1 cellular context compared by ENCODE assay signal in the genomic region with DNA sequence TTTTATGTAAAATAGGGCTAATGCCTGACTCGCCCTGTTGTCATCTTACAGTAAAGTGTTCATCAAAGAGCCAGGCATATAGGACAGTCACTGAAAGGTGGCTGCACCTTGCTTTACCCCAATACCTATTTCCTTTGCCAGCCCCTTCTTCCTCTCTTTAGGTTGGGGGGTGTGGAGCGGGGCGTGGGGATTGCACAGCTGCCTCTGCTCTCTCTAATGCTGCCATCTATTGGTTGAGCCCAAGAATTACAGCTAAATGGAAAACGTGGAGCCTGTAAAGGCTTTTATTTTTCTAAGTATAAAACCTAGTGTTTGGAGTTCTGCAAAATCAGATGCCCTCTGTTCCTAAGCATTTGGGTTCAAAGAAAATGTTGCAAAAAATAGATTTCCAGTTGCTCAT.
TF ChIP-seq lines count a peak whose summit lies in the region.

No MANE protein-coding gene starts in this region.

TF ChIP-seq in HepG2, 621 proteins besides CTCF, POLR2A, EP300 and RAD21 (continued from another document):
- TF ChIP-seq PAF1 (CRISPR knock-in tag; IDR thresholded peaks at IDR 0.05) (no peak), ZNF230 (CRISPR knock-in tag; IDR thresholded peaks at IDR 0.05) (peak; percentile 54; the same call in 1 of the 2 replicates), GZF1 (CRISPR knock-in tag; IDR thresholded peaks at IDR 0.05) (no peak)
